19 cellular contexts compared by ENCODE assay signal in the genomic region with DNA sequence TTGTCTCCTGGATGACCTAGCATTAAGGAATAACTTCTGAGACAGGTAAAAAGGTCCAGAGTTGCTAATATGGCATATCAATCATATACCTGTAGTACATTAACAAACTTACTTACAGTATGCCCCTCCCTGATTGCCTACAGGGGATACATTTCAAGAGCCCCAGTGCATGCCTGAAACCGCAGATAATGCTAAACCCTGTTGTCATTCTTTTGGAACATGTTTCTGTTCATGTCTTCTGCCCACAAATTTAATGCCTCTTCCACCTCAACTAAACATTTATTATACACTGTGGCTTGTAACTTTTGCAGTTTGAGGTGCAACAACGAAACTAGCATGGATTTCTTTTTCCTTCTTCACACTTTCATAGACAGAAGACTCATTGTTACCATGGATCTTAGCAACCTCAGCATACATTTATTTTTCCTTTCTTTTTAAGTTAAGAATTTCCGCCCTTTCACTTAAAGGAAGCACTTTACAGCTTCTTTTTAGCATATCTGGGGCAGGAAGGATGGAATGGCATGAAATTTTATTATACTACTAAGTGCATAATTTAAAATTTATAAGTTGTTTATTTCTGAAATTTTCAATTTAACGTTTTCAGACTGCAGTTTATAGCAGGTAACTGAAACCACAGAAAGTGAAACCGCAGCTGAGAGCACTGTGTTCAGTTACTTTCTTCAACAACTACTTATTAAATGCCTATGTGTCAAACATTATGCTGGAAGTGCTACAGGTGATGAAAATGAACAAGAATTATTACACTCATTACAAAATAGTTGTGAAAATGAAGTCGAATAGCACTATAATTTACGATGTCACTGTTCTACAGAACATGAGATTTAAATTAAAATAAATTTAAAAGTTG. TPM values are rescaled to one million over a fixed set of nuclear protein-coding genes. Genes with fewer than 3 reads are reported as not detected.
A peak's percentile ranks its signal among the peaks of the same experiment; 100 is the strongest.
DNase-seq lines count a peak whose midpoint lies in the region; ATAC-seq and TF ChIP-seq lines count a peak whose summit lies in the region.
"Had no signal": no experiment of that assay in that cellular context is flagged by ENCODE, and none has a peak within 500 bp of the region (broad histone marks: within the 10 kb centered on the region; RNA-seq: fewer than 3 reads in every experiment).

No MANE protein-coding gene starts in this region.

- H3K27ac ChIP-seq in OCI-LY1 (ENCODE audit: low read depth, low read length, poor library complexity, severe bottlenecking), result no peak overlapping the region
- H3K27ac ChIP-seq in heart left ventricle, result no peak overlapping the region

- peaks cover 3% of the 10 kb centered on the region for H3K4me1 Mint-ChIP-seq in activated CD8-positive, alpha-beta memory T cell treated with anti-CD3 and anti-CD28 coated beads, Interleukin-2, amount 10 ng/mL, durations not matched to agents 7 days and 5 days
- H3K4me1 Mint-ChIP-seq: H9 had no signal

- intact Hi-C loops in heart left ventricle (cut with DNase I) (no loop called here), head of caudate nucleus (cut with DNase I) (no loop called here)

- H3K9me3 ChIP-seq in OCI-LY1 (ENCODE audit: low read length), result no peaks in the 10 kb centered on the region
- peaks cover 0 to 4% (median 0%) of the 10 kb centered on the region in 12 donors for H3K9me3 ChIP-seq in heart left ventricle

- no peaks in the 10 kb centered on the region for H3K36me3 Mint-ChIP-seq in activated CD8-positive, alpha-beta memory T cell treated with anti-CD3 and anti-CD28 coated beads, Interleukin-2, amount 10 ng/mL, durations not matched to agents 7 days and 5 days

- no peaks in the 10 kb centered on the region for H4K20me1 ChIP-seq in OCI-LY1 (ENCODE audit: insufficient read depth, low read length)

- H3K4me3 ChIP-seq in OCI-LY1 (ENCODE audit: low read depth, low read length, poor library complexity, severe bottlenecking) (no peak overlapping the region), heart left ventricle (no peak overlapping the region)

- TF ChIP-seq POLR2A in GM18505 (IDR thresholded peaks at IDR 0.05; ENCODE audit: borderline replicate concordance, extremely low read depth, insufficient read depth, insufficient read length) (no peak), heart left ventricle (IDR thresholded peaks at IDR 0.05) (no peak)

- ATAC-seq in GM18505 (IDR thresholded peaks at IDR 0.05; ENCODE audit: unreplicated experiment) (peak; percentile 93), GM21515 (IDR thresholded peaks at IDR 0.05; ENCODE audit: unreplicated experiment) (peak; percentile 87), HG03064 (IDR thresholded peaks at IDR 0.05; ENCODE audit: low read depth, unreplicated experiment) (peak; percentile 89), heart left ventricle (no peak)
- no peak for ATAC-seq in activated CD8-positive, alpha-beta memory T cell treated with anti-CD3 and anti-CD28 coated beads, Interleukin-2, amount 10 ng/mL, durations not matched to agents 7 days and 5 days
- ATAC-seq: stimulated activated naive CD8-positive, alpha-beta T cell treated with anti-CD3 and anti-CD28 coated beads, Interleukin-15, Interleukin-2, amounts not matched to agents 100 U/mL and 50 U/mL, for 24 hours had no signal

- H3K4me3 Mint-ChIP-seq in activated CD8-positive, alpha-beta memory T cell treated with anti-CD3 and anti-CD28 coated beads, Interleukin-2, amount 10 ng/mL, durations not matched to agents 7 days and 5 days, result no peak overlapping the region
- H3K4me3 Mint-ChIP-seq: H9 had no signal

- no peaks in the 10 kb centered on the region for H3K9me2 ChIP-seq in OCI-LY1 (ENCODE audit: low read depth, low read length)

- no peak overlapping the region for H3K9ac ChIP-seq in OCI-LY1 (ENCODE audit: low read length)

- 82 to 86% (median 83%) methylated on average over 7 of the region's 7 CpGs for WGBS in heart left ventricle, 4 donors

- CTCF ChIA-PET in activated CD8-positive, alpha-beta memory T cell treated with anti-CD3 and anti-CD28 coated beads, Interleukin-2, amount 10 ng/mL, durations not matched to agents 7 days and 5 days (lab: Charles Lee), result no interaction called here

- peak overlapping the region; percentile 38; the same call in 1 of the 2 replicates for H3K4me2 ChIP-seq in OCI-LY1 (ENCODE audit: low read length)

- TF ChIP-seq CTCF in OCI-LY1 (IDR thresholded peaks at IDR 0.05; ENCODE audit: low read length) (no peak), heart left ventricle (IDR thresholded peaks at IDR 0.05) (no peak)

- H3K9me3 Mint-ChIP-seq in activated CD8-positive, alpha-beta memory T cell treated with anti-CD3 and anti-CD28 coated beads, Interleukin-2, amount 10 ng/mL, durations not matched to agents 7 days and 5 days (ENCODE audit: low read depth), result no peaks in the 10 kb centered on the region
- H3K9me3 Mint-ChIP-seq: H9 had no signal

- H3F3A ChIP-seq in OCI-LY1 (ENCODE audit: insufficient read depth, low read length), result no peaks in the 10 kb centered on the region

- DNase-seq in central memory CD4-positive, alpha-beta T cell, result no peak
- DNase-seq in heart left ventricle (no peak), head of caudate nucleus (no peak)
- DNase-seq in activated CD8-positive, alpha-beta memory T cell treated with anti-CD3 and anti-CD28 coated beads, Interleukin-2, amount 10 ng/mL, durations not matched to agents 7 days and 5 days, result no peak
- DNase-seq: activated CD4-positive, CD25-positive, alpha-beta regulatory T cell treated with anti-CD3 and anti-CD28 coated beads, Interleukin-2, amount 50 U/mL, for 72 hours; activated T-cell treated with anti-CD3 and anti-CD28 coated beads, Interleukin-2, amount 50 U/mL, for 48 hours; anterior cingulate cortex; DMS79 treated with DMSO at 0.1 percent for 48 hours; foreskin melanocyte; H9; NCI-H1417; NCI-H774; stimulated activated CD4-positive, alpha-beta T cell treated with anti-CD3 and anti-CD28 coated beads, Interleukin-4, amount 100 ng/mL, for 1 hour; stimulated activated naive CD8-positive, alpha-beta T cell treated with anti-CD3 and anti-CD28 coated beads, Interleukin-15, Interleukin-2, amounts not matched to agents 100 U/mL and 50 U/mL, for 24 hours had no signal

- H3K79me2 ChIP-seq in OCI-LY1 (ENCODE audit: insufficient read depth, low read length), result no peaks in the 10 kb centered on the region

- no peaks in the 10 kb centered on the region for H3K36me3 ChIP-seq in OCI-LY1 (ENCODE audit: insufficient read depth, low read length)
- no peaks in the 10 kb centered on the region for H3K36me3 ChIP-seq in heart left ventricle

- H3K4me1 ChIP-seq in OCI-LY1 (ENCODE audit: insufficient read depth, low read length, severe bottlenecking), result no peaks in the 10 kb centered on the region
- H3K4me1 ChIP-seq in heart left ventricle, result no peaks in the 10 kb centered on the region

- peak overlapping the region; percentile 92; the same call in 1 of the 2 replicates for H2AFZ ChIP-seq in OCI-LY1 (ENCODE audit: low read length)

- H3K27ac Mint-ChIP-seq in activated CD8-positive, alpha-beta memory T cell treated with anti-CD3 and anti-CD28 coated beads, Interleukin-2, amount 10 ng/mL, durations not matched to agents 7 days and 5 days, result no peak overlapping the region
- H3K27ac Mint-ChIP-seq: H9 had no signal

- peaks cover 5% of the 10 kb centered on the region for H3K27me3 Mint-ChIP-seq in activated CD8-positive, alpha-beta memory T cell treated with anti-CD3 and anti-CD28 coated beads, Interleukin-2, amount 10 ng/mL, durations not matched to agents 7 days and 5 days

- no peaks in the 10 kb centered on the region for H3K27me3 ChIP-seq in OCI-LY1 (ENCODE audit: insufficient read depth, low read length)
- H3K27me3 ChIP-seq in heart left ventricle, result no peaks in the 10 kb centered on the region

RNA-seq across cellular contexts. Expression of a gene that starts 25.3 kb away (rescaled TPM):
- not detected for total RNA-seq in heart left ventricle
- polyA plus RNA-seq in heart left ventricle, result not detected
- not detected for total RNA-seq in activated CD8-positive, alpha-beta memory T cell treated with anti-CD3 and anti-CD28 coated beads, Interleukin-2, amount 10 ng/mL, durations not matched to agents 7 days and 5 days
- total RNA-seq: H9, kidney epithelial cell had no signal

Comparison
In these comparisons a context has a peak if more than half of its experiments do, and no peak if none do; other contexts are left out.
1. ATAC-seq: peak in GM18505 (single experiment), GM21515 (single experiment) and HG03064 (single experiment); none in heart left ventricle (0 of 4) and activated CD8-positive, alpha-beta memory T cell treated with anti-CD3 and anti-CD28 coated beads, Interleukin-2, amount 10 ng/mL, durations not matched to agents 7 days and 5 days (single experiment).